In genomic region chr13:91353494-91353893, GRCh38 we compare ENCODE assay signal across 2 cellular contexts.
TF ChIP-seq lines count a peak whose summit lies in the region.

No MANE protein-coding gene starts in this region.

TF ChIP-seq in HepG2, 621 proteins besides CTCF, POLR2A, EP300 and RAD21:
- TF ChIP-seq ZBTB3 (CRISPR knock-in tag; IDR thresholded peaks at IDR 0.05; ENCODE audit: borderline replicate concordance, low read depth) (no peak), RARG (CRISPR knock-in tag; IDR thresholded peaks at IDR 0.05; ENCODE audit: low read depth) (no peak), DNMT3B (CRISPR knock-in tag; conservative IDR thresholded peaks at IDR 0.05) (no peak), YEATS4 (CRISPR knock-in tag; IDR thresholded peaks at IDR 0.05; ENCODE audit: borderline replicate concordance) (no peak), ZMYM2 (CRISPR knock-in tag; IDR thresholded peaks at IDR 0.05) (no peak), KDM5B (CRISPR knock-in tag; IDR thresholded peaks at IDR 0.05; ENCODE audit: borderline replicate concordance) (no peak), BCL6 (CRISPR knock-in tag; IDR thresholded peaks at IDR 0.05) (0 out of 2 replicates have a peak, but pooled peaks have one; percentile 19)
- TF ChIP-seq, protein P1, sequence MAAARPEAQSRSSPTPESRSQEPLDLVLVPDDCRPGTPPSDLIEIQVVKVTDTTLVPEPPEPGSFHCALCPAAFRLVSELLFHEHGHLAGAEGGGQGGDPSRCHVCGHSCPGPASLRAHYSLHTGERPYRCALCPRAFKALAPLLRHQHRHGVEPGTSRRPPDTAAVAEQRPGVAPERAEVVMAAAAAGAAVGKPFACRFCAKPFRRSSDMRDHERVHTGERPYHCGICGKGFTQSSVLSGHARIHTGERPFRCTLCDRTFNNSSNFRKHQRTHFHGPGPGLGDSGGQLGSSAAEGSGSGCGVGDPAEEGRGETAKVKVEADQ (CRISPR knock-in tag; IDR thresholded peaks at IDR 0.05; ENCODE audit: borderline replicate concordance) = no peak

TF ChIP-seq in K562, 482 proteins besides CTCF, POLR2A, EP300 and RAD21:
- no peak for TF ChIP-seq KHSRP (IDR thresholded peaks at IDR 0.05)
- no peak for TF ChIP-seq ZBTB49 (CRISPR knock-in tag; IDR thresholded peaks at IDR 0.05; ENCODE audit: borderline replicate concordance)
- TF ChIP-seq, protein P2, sequence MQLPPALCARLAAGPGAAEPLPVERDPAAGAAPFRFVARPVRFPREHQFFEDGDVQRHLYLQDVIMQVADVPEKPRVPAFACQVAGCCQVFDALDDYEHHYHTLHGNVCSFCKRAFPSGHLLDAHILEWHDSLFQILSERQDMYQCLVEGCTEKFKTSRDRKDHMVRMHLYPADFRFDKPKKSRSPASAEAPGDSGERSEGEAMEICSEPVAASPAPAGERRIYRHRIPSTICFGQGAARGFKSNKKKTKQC (CRISPR knock-in tag; IDR thresholded peaks at IDR 0.05) = no peak
- TF ChIP-seq ZNF197 (CRISPR knock-in tag; IDR thresholded peaks at IDR 0.05; ENCODE audit: low read depth) = no peak
- no peak for TF ChIP-seq ZNF165 (CRISPR knock-in tag; IDR thresholded peaks at IDR 0.05; ENCODE audit: borderline replicate concordance)
- TF ChIP-seq DEAF1 (CRISPR knock-in tag; IDR thresholded peaks at IDR 0.05) = no peak
- no peak for TF ChIP-seq SAFB (IDR thresholded peaks at IDR 0.05; ENCODE audit: borderline replicate concordance, low read depth, low read length)
- no peak for TF ChIP-seq KLF10 (CRISPR knock-in tag; IDR thresholded peaks at IDR 0.05)
- TF ChIP-seq MCM3 (IDR thresholded peaks at IDR 0.05) = no peak
- no peak for TF ChIP-seq RCOR1 (IDR thresholded peaks at IDR 0.05; ENCODE audit: borderline replicate concordance in 1 of 2, low read depth in 2 of 2, low read length in 2 of 2)
- no peak for TF ChIP-seq HINFP (tag; conservative IDR thresholded peaks at IDR 0.05; ENCODE audit: low read depth)
- no peak for TF ChIP-seq ARID3B (CRISPR knock-in tag; IDR thresholded peaks at IDR 0.05; ENCODE audit: borderline replicate concordance)
- no peak for TF ChIP-seq ZKSCAN8 (CRISPR knock-in tag; IDR thresholded peaks at IDR 0.05)
